15 cellular contexts compared by ENCODE assay signal in the genomic region with DNA sequence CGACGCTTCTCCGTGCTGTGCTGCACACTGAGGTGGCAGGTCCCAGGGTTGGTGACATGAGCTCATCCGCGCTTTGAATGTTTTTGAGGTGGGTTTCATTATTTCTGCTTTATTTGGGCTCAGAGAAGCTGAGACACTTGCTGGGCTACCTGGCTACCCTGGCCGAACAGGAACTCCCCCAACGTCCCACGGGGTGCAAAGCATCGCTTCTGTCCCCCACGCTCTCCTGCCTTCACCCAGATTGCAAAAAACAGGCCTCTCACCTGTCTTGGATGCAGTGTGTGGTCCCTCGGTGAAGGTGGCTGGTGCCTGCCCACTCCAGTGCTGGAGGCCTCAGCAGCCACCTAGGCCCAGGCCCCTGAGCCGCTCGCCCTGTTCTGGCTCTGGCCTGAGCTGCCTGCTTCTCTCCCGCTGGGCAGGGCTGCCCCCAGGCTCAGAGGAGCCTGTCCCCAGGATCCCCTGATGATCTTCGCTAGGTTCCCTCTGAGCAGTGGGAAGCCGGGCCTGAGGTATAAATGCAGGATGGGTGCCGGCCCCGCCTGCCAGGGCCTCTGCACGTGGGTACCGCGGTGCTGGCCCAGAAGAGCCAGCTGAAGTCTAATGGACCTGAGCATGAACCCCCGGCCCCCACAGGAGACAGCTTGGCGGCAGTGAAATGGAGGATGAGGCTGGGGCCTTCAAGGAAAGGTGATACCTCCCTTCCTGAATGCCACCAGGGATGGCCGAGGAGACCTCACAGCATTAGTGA. TPM values are rescaled to one million over a fixed set of nuclear protein-coding genes. Genes with fewer than 3 reads are reported as not detected.
DNase-seq lines count a peak whose midpoint lies in the region; ATAC-seq and TF ChIP-seq lines count a peak whose summit lies in the region.
"Had no signal": no experiment of that assay in that cellular context is flagged by ENCODE, and none has a peak within 500 bp of the region (broad histone marks: within the 10 kb centered on the region; RNA-seq: fewer than 3 reads in every experiment).

No MANE protein-coding gene starts in this region.

- H3K27me3 ChIP-seq in RWPE2 (ENCODE audit: insufficient read depth, poor library complexity, severe bottlenecking): no peaks in the 10 kb centered on the region
- H3K27me3 ChIP-seq in endodermal cell (ENCODE audit: control insufficient read depth, insufficient read depth, low read length, poor library complexity, severe bottlenecking): peaks cover 20% of the 10 kb centered on the region
- peaks cover 19% of the 10 kb centered on the region for H3K27me3 ChIP-seq in osteoblast (ENCODE audit: insufficient read depth, low read length)

- H3K27ac Mint-ChIP-seq in endodermal cell: no peak overlapping the region

- H3K36me3 ChIP-seq in RWPE2 (ENCODE audit: low read depth) (no peaks in the 10 kb centered on the region), endodermal cell (ENCODE audit: control insufficient read depth, insufficient read depth, low read length) (no peaks in the 10 kb centered on the region), osteoblast (ENCODE audit: insufficient read depth, low read length) (no peaks in the 10 kb centered on the region)

- 93 to 95% methylated on average over 15 to 24 of the region's 24 CpGs for WGBS in endodermal cell (ENCODE audit: insufficient coverage in 1 of 2, insufficient read length in 1 of 2), 2 experiments

- H3K36me3 Mint-ChIP-seq in endodermal cell (ENCODE audit: low read depth): no peaks in the 10 kb centered on the region
- H3K36me3 Mint-ChIP-seq: CD4-positive, CD25-positive, alpha-beta regulatory T cell had no signal

- H3K4me3 ChIP-seq in RWPE2 (ENCODE audit: severe bottlenecking) (no peak overlapping the region), endodermal cell (ENCODE audit: low read length) (no peak overlapping the region), osteoblast (ENCODE audit: insufficient read depth, low read length) (no peak overlapping the region)

- no peak overlapping the region for H3K9ac ChIP-seq in endodermal cell (ENCODE audit: extremely low read depth, low read length, poor library complexity, severe bottlenecking)

- DNase-seq in RWPE2 (ENCODE audit: low spot score): peak; percentile 46
- peak; percentile 34 for DNase-seq in endodermal cell
- peak; percentile 41 for DNase-seq in osteoblast (ENCODE audit: insufficient read length, low spot score, missing footprints)
- DNase-seq in ureter (ENCODE audit: low spot score): peak; percentile 41
- DNase-seq in central memory CD4-positive, alpha-beta T cell: no peak
- no peak for DNase-seq in NCI-H1048 (lab: John Stamatoyannopoulos, UW)
- DNase-seq: ACHN; CD4-positive, CD25-positive, alpha-beta regulatory T cell; NCI-H1417 treated with DMSO at 0.1 percent for 48 hours; NCI-H2029 treated with DMSO at 0.1 percent for 48 hours; NCI-H510A had no signal

- H3K4me1 ChIP-seq in RWPE2 (ENCODE audit: insufficient read depth, poor library complexity, severe bottlenecking) (no peaks in the 10 kb centered on the region), endodermal cell (ENCODE audit: control insufficient read depth, insufficient read depth, low read length) (no peaks in the 10 kb centered on the region), osteoblast (ENCODE audit: insufficient read depth, low read length) (peaks cover 28% of the 10 kb centered on the region)

- no peak overlapping the region for H3K4me3 Mint-ChIP-seq in endodermal cell
- H3K4me3 Mint-ChIP-seq: CD4-positive, CD25-positive, alpha-beta regulatory T cell had no signal

- H3K9me3 ChIP-seq in RWPE2 (ENCODE audit: severe bottlenecking) (no peaks in the 10 kb centered on the region), endodermal cell (ENCODE audit: control insufficient read depth, low read length) (no peaks in the 10 kb centered on the region), osteoblast (ENCODE audit: low read depth, low read length) (no peaks in the 10 kb centered on the region)

- no peak for ATAC-seq in RWPE2 (ENCODE audit: low read depth)
- no peak for ATAC-seq in SK-N-SH treated with all-trans-retinoic acid at 6 μM for 48 hours
- ATAC-seq: HCT116 had no signal

- TF ChIP-seq CTCF in RWPE2 (IDR thresholded peaks at IDR 0.05; ENCODE audit: poor library complexity, severe bottlenecking): no peak
- TF ChIP-seq CTCF in endodermal cell (conservative IDR thresholded peaks at IDR 0.05): no peak
- no peak for TF ChIP-seq CTCF in osteoblast (IDR thresholded peaks at IDR 0.05; ENCODE audit: extremely low read depth, low read depth, low read length)

- no peaks in the 10 kb centered on the region for H3K79me2 ChIP-seq in osteoblast (ENCODE audit: insufficient read depth, low read length)

- no peaks in the 10 kb centered on the region for H3K4me1 Mint-ChIP-seq in endodermal cell

- peaks cover 16% of the 10 kb centered on the region for H3K27me3 Mint-ChIP-seq in endodermal cell (ENCODE audit: insufficient read depth)

- no peak overlapping the region for H2AFZ ChIP-seq in osteoblast (ENCODE audit: low read length)

- no peaks in the 10 kb centered on the region for H3K9me3 Mint-ChIP-seq in endodermal cell
- H3K9me3 Mint-ChIP-seq: CD4-positive, CD25-positive, alpha-beta regulatory T cell had no signal

- H3K4me2 ChIP-seq in osteoblast (ENCODE audit: insufficient read depth, low read length): no peak overlapping the region

- H4K20me1 ChIP-seq in osteoblast (ENCODE audit: insufficient read depth, low read length): no peaks in the 10 kb centered on the region

- H3K27ac ChIP-seq in RWPE2 (ENCODE audit: poor library complexity, severe bottlenecking) (no peak overlapping the region), endodermal cell (ENCODE audit: low read depth, low read length) (no peak overlapping the region), osteoblast (ENCODE audit: low read depth, low read length) (no peak overlapping the region)

TF ChIP-seq in SK-N-SH treated with all-trans-retinoic acid at 6 μM for 48 hours, 23 proteins besides CTCF, POLR2A, EP300 and RAD21:
- TF ChIP-seq ZC3H10 (CRISPR knock-in tag; IDR thresholded peaks at IDR 0.05) (no peak), CSDC2 (CRISPR knock-in tag; IDR thresholded peaks at IDR 0.05) (no peak), GLIS3 (CRISPR knock-in tag; IDR thresholded peaks at IDR 0.05) (no peak), ZNF70 (CRISPR knock-in tag; IDR thresholded peaks at IDR 0.05) (no peak), BACH2 (CRISPR knock-in tag; IDR thresholded peaks at IDR 0.05; ENCODE audit: borderline replicate concordance) (no peak), TCF4 (CRISPR knock-in tag; IDR thresholded peaks at IDR 0.05; ENCODE audit: borderline replicate concordance) (no peak), ESRRG (CRISPR knock-in tag; IDR thresholded peaks at IDR 0.05) (no peak), ZNF565 (CRISPR knock-in tag; conservative IDR thresholded peaks at IDR 0.05; ENCODE audit: low read depth) (no peak), RARB (CRISPR knock-in tag; IDR thresholded peaks at IDR 0.05) (no peak), ZNF8 (CRISPR knock-in tag; IDR thresholded peaks at IDR 0.05) (no peak), ZFP30 (CRISPR knock-in tag; IDR thresholded peaks at IDR 0.05) (no peak)
- TF ChIP-seq, protein P1, sequence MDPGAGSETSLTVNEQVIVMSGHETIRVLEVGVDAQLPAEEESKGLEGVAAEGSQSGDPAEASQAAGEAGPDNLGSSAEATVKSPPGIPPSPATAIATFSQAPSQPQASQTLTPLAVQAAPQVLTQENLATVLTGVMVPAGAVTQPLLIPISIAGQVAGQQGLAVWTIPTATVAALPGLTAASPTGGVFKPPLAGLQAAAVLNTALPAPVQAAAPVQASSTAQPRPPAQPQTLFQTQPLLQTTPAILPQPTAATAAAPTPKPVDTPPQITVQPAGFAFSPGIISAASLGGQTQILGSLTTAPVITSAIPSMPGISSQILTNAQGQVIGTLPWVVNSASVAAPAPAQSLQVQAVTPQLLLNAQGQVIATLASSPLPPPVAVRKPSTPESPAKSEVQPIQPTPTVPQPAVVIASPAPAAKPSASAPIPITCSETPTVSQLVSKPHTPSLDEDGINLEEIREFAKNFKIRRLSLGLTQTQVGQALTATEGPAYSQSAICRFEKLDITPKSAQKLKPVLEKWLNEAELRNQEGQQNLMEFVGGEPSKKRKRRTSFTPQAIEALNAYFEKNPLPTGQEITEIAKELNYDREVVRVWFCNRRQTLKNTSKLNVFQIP (CRISPR knock-in tag; IDR thresholded peaks at IDR 0.05; ENCODE audit: borderline replicate concordance, low read depth): no peak
- TF ChIP-seq, protein P2, sequence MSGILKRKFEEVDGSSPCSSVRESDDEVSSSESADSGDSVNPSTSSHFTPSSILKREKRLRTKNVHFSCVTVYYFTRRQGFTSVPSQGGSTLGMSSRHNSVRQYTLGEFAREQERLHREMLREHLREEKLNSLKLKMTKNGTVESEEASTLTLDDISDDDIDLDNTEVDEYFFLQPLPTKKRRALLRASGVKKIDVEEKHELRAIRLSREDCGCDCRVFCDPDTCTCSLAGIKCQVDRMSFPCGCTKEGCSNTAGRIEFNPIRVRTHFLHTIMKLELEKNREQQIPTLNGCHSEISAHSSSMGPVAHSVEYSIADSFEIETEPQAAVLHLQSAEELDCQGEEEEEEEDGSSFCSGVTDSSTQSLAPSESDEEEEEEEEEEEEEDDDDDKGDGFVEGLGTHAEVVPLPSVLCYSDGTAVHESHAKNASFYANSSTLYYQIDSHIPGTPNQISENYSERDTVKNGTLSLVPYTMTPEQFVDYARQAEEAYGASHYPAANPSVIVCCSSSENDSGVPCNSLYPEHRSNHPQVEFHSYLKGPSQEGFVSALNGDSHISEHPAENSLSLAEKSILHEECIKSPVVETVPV (CRISPR knock-in tag; IDR thresholded peaks at IDR 0.05): no peak

RNA-seq across cellular contexts. Expression of a gene that starts 15.8 kb away (rescaled TPM):
- total RNA-seq in endodermal cell (not detected), osteoblast (not detected in 2 replicates), ureter (not detected)
- polyA plus RNA-seq in endodermal cell (2013, experiment 1 of 2): not detected
- polyA plus RNA-seq in endodermal cell (2013, experiment 2 of 2): not detected
- total RNA-seq: CD4-positive, CD25-positive, alpha-beta regulatory T cell; G401; HT1080 had no signal

RNA-seq across cellular contexts. Expression of a gene that starts 16.5 kb away (rescaled TPM):
- 1 to 10 TPM; 3.7 to 4.7 TPM for total RNA-seq in endodermal cell
- 1.9 TPM for polyA plus RNA-seq in endodermal cell (2013, experiment 1 of 2)
- 1.5 TPM for polyA plus RNA-seq in endodermal cell (2013, experiment 2 of 2)
- total RNA-seq in osteoblast: 39.4 and 41.5 TPM in 2 replicates
- total RNA-seq in ureter: 75.2 TPM
- total RNA-seq: CD4-positive, CD25-positive, alpha-beta regulatory T cell; G401; HT1080 had no signal
- polyA plus RNA-seq: CD4-positive, CD25-positive, alpha-beta regulatory T cell had no signal

RNA-seq across cellular contexts. Expression of a gene that starts 52.2 kb away (rescaled TPM):
- total RNA-seq in endodermal cell: 10 to 100 TPM; 20.7 to 27.9 TPM
- 9.3 TPM for polyA plus RNA-seq in endodermal cell (2013, experiment 1 of 2)
- 8.0 TPM for polyA plus RNA-seq in endodermal cell (2013, experiment 2 of 2)
- 14.1 and 17.4 TPM in 2 replicates for total RNA-seq in osteoblast
- 27.9 TPM for total RNA-seq in ureter

Comparison
In these comparisons a context has a peak if more than half of its experiments do, and no peak if none do; other contexts are left out.
1. DNase-seq: peak in RWPE2 (single experiment), endodermal cell (single experiment), osteoblast (single experiment) and ureter (single experiment); none in central memory CD4-positive, alpha-beta T cell (single experiment) and NCI-H1048 (single experiment).